In genomic region chr3:143674100-143674968, GRCh38 we compare ENCODE assay signal across 8 cellular contexts.
DNase-seq lines count a peak whose midpoint lies in the region; ATAC-seq and TF ChIP-seq lines count a peak whose summit lies in the region.

No MANE protein-coding gene starts in this region.

- no TSS peak for BruUV-seq in Panc1 (replicated peaks; lab: Mats Ljungman, UMichigan)

- in situ Hi-C loops in Panc1 (cut with HindIII; ENCODE audit: low pct_unique_long_range_greater_than_20kb, low sequenced_read_pairs), result no loop called here

- H3K27ac ChIP-seq in KMS-11 (no peak overlapping the region), Panc1 (ENCODE audit: low read length) (no peak overlapping the region), suprapubic skin (no peak overlapping the region)

- H3K9me3 ChIP-seq in Panc1 (ENCODE audit: control insufficient read depth, insufficient read depth, low read depth, low read length), result no peaks in the 10 kb centered on the region
- H3K9me3 ChIP-seq in suprapubic skin, result no peaks in the 10 kb centered on the region

- no peak for TF ChIP-seq EP300 in suprapubic skin (IDR thresholded peaks at IDR 0.05)

- peak overlapping the region; percentile 43 for H3K4me2 ChIP-seq in KMS-11

- ATAC-seq in GM21825 (IDR thresholded peaks at IDR 0.05; ENCODE audit: unreplicated experiment), result peak; percentile 68
- peak; percentile 94 for ATAC-seq in Panc1

- H3K36me3 ChIP-seq in KMS-11 (ENCODE audit: insufficient read depth) (no peaks in the 10 kb centered on the region), Panc1 (ENCODE audit: control insufficient read depth, insufficient read depth, low read length) (no peaks in the 10 kb centered on the region), suprapubic skin (no peaks in the 10 kb centered on the region)

- DNase-seq in ELF-1 (ENCODE audit: low read depth, low spot score), result peak; percentile 80
- DNase-seq in Panc1 (ENCODE audit: low read depth, low spot score), result peak; percentile 47
- DNase-seq in activated T-helper 1 cell treated with anti-CD3 and anti-CD28 coated beads, Interleukin-2, amount 50 U/mL, for 16 hours (ENCODE audit: low read depth in 1 of 2, low spot score in 1 of 2), result peak; percentile 25 to 52
- peak; percentile 79 for DNase-seq in fibroblast of villous mesenchyme (ENCODE audit: low read depth)
- DNase-seq in nucleus accumbens (lab: John Stamatoyannopoulos, UW), result peak in 50 of 56 donors; percentile 2 to 82 (median 36)
- peak; percentile 74 to 79 for DNase-seq in suprapubic skin (ENCODE audit: low spot score in 2 of 2)

- intact Hi-C loops in Panc1 (cut with micrococcal nuclease; ENCODE audit: unreplicated experiment), result loop anchor here (10.0 kb wide), 1 partner anchor 620 kb away; no protein-coding TSS in a partner anchor

- POLR2A ChIA-PET in Panc1 (lab: Charles Lee), result no interaction called here

- CTCF ChIA-PET in Panc1 (lab: Charles Lee), result interaction anchor here (0.6 to 0.7 kb wide), 3 partner anchors 20 to 625 kb away, joined by 3 read pairs; no protein-coding TSS in a partner anchor

- H2AFZ ChIP-seq in KMS-11 (ENCODE audit: low read depth), result peak overlapping the region; percentile 27; the same call in 1 of the 2 replicates

- peak; percentile 98 for TF ChIP-seq CTCF in KMS-11 (conservative IDR thresholded peaks at IDR 0.05; ENCODE audit: low read depth, low read length)
- peak; percentile 98 for TF ChIP-seq CTCF in Panc1 (IDR thresholded peaks at IDR 0.05)
- TF ChIP-seq CTCF in fibroblast of villous mesenchyme (IDR thresholded peaks at IDR 0.05; ENCODE audit: insufficient read depth, low read depth, low read length), result peak; percentile 97
- TF ChIP-seq CTCF in suprapubic skin (IDR thresholded peaks at IDR 0.05), result peak; percentile 74 to 83

- no peak overlapping the region for H3K4me3 ChIP-seq in KMS-11 (IDR thresholded peaks at IDR 0.05; ENCODE audit: insufficient read depth, low read depth, low read length)
- no peak overlapping the region for H3K4me3 ChIP-seq in Panc1 (ENCODE audit: low read depth in 2 of 2, low read length in 2 of 2)
- H3K4me3 ChIP-seq in fibroblast of villous mesenchyme (ENCODE audit: low read depth, low read length), result no peak overlapping the region
- no peak overlapping the region for H3K4me3 ChIP-seq in suprapubic skin

- peaks cover 53% of the 10 kb centered on the region for H3K4me1 ChIP-seq in KMS-11 (ENCODE audit: low read depth, poor library complexity, severe bottlenecking)
- no peaks in the 10 kb centered on the region for H3K4me1 ChIP-seq in Panc1 (ENCODE audit: control insufficient read depth, insufficient read depth, low read length)
- H3K4me1 ChIP-seq in suprapubic skin, result no peaks in the 10 kb centered on the region

- 32% methylated on average over 10 of the region's 10 CpGs for WGBS in suprapubic skin

- no peak overlapping the region for H3K9ac ChIP-seq in KMS-11

- H3K27me3 ChIP-seq in KMS-11 (ENCODE audit: insufficient read depth, low read depth) (no peaks in the 10 kb centered on the region), Panc1 (ENCODE audit: control insufficient read depth, insufficient read depth, low read length) (no peaks in the 10 kb centered on the region), suprapubic skin (no peaks in the 10 kb centered on the region)

- TF ChIP-seq POLR2A in suprapubic skin (IDR thresholded peaks at IDR 0.05), result no peak

- H4K20me1 ChIP-seq in KMS-11 (ENCODE audit: insufficient read depth), result no peaks in the 10 kb centered on the region

- no peaks in the 10 kb centered on the region for H3K79me2 ChIP-seq in KMS-11 (ENCODE audit: insufficient read depth, low read depth)
